In the genomic region with DNA sequence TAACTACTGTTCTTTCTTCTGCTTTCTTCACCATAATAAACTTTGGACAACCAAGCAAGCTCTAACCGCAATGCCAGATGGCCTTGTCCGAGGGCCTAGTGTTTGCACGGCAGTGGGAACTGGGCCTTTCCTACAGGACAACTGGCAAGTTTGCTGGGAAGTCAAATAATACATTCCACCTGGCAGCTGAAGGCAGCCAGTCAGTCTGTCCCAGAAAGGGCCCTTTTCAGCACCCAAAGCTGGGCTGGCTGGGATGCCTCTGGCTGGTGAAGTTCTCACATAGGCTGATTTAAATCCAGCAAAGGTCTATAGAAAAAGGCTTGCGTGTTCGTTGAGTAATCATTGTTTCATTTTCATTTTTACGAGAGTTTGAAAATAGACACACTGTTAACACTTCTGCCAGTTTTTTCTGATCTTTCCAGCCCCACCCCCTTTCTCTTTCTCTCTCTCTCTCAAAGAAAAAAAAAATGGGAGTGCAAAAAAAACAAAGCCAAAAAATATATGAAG, we compare ENCODE assay signal across 8 cellular contexts.
A peak's percentile ranks its signal among the peaks of the same experiment; 100 is the strongest.
DNase-seq lines count a peak whose midpoint lies in the region; ATAC-seq and TF ChIP-seq lines count a peak whose summit lies in the region.

No MANE protein-coding gene starts in this region.

- peaks cover 10% of the 10 kb centered on the region for H3K27me3 Mint-ChIP-seq in T-helper 1 cell treated with Interleukin-12 subunit alpha and Interleukin-12 subunit beta and Interleukin-4 antibody, amounts not matched to agents 30 μg/mL and 1 μg/mL, for 36 hours (ENCODE audit: low read depth)
- H3K27me3 Mint-ChIP-seq in Caco-2 (ENCODE audit: insufficient read depth, unreplicated experiment): no peaks in the 10 kb centered on the region

- H3K27me3 ChIP-seq in Caco-2 (replicated peaks; ENCODE audit: control insufficient read depth, insufficient read depth, low read length): no peaks in the 10 kb centered on the region

- no peaks in the 10 kb centered on the region for H3K9me3 ChIP-seq in Caco-2

- H3K4me1 Mint-ChIP-seq in T-helper 1 cell treated with Interleukin-12 subunit alpha and Interleukin-12 subunit beta and Interleukin-4 antibody, amounts not matched to agents 30 μg/mL and 1 μg/mL, for 36 hours (ENCODE audit: low read depth): peaks cover 14% of the 10 kb centered on the region
- no peaks in the 10 kb centered on the region for H3K4me1 Mint-ChIP-seq in Caco-2 (ENCODE audit: low read depth, unreplicated experiment)

- ATAC-seq in HG02885 (IDR thresholded peaks at IDR 0.05; ENCODE audit: poor library complexity, unreplicated experiment): peak; percentile 89

- H3K27ac Mint-ChIP-seq in T-helper 1 cell treated with Interleukin-12 subunit alpha and Interleukin-12 subunit beta and Interleukin-4 antibody, amounts not matched to agents 30 μg/mL and 1 μg/mL, for 36 hours: peak overlapping the region; percentile 95
- H3K27ac Mint-ChIP-seq in Caco-2 (ENCODE audit: unreplicated experiment): no peak overlapping the region

- peak overlapping the region; percentile 34 for H3K4me3 ChIP-seq in fibroblast of pulmonary artery (replicated peaks; ENCODE audit: low read depth, low read length)
- no peak overlapping the region for H3K4me3 ChIP-seq in Caco-2 (ENCODE audit: low read depth, low read length)

- H3K4me1 ChIP-seq in Caco-2: no peaks in the 10 kb centered on the region

- DNase-seq in activated CD4-positive, alpha-beta T cell treated with anti-CD3 and anti-CD28 coated beads for 24 hours (ENCODE audit: low read depth in 2 of 2): peak; percentile 17 to 24
- no peak for DNase-seq in activated CD4-positive, alpha-beta T cell treated with anti-CD3 and anti-CD28 coated beads, Interleukin-2, amount 50 U/mL, for 4 hours
- DNase-seq in fibroblast of pulmonary artery (ENCODE audit: low read depth): peak; percentile 74
- peak; percentile 40 for DNase-seq in stimulated activated CD4-positive, alpha-beta T cell treated with anti-CD3 and anti-CD28 coated beads, Interleukin-12 subunit alpha, Interleukin-12 subunit beta, amount 100 ng/mL, for 4 hours
- DNase-seq in 8988T: no peak
- no peak for DNase-seq in Caco-2

- TF ChIP-seq CTCF in fibroblast of pulmonary artery (IDR thresholded peaks at IDR 0.05; ENCODE audit: low read length, missing control alignments) (no peak), Caco-2 (IDR thresholded peaks at IDR 0.05; ENCODE audit: insufficient read depth in 1 of 2, low read depth in 1 of 2, low read length in 1 of 2, severe bottlenecking in 1 of 2, unreplicated experiment in 1 of 2) (no peak)

- CTCF ChIA-PET in Caco-2 (lab: Charles Lee): interaction anchor here (1.8 kb wide), 1 partner anchor 14 kb away, joined by 4 read pairs; no protein-coding TSS in a partner anchor

- no peaks in the 10 kb centered on the region for H3K36me3 ChIP-seq in Caco-2 (ENCODE audit: control insufficient read depth, insufficient read depth, low read length)

- no TSS peak for BruUV-seq in Caco-2 (replicated peaks; lab: Mats Ljungman, UMichigan)

- POLR2A ChIA-PET in Caco-2 (lab: Charles Lee): no interaction called here

- intact Hi-C loops in Caco-2 (cut with micrococcal nuclease; ENCODE audit: unreplicated experiment): no loop called here

- no peaks in the 10 kb centered on the region for H3K9me3 Mint-ChIP-seq in T-helper 1 cell treated with Interleukin-12 subunit alpha and Interleukin-12 subunit beta and Interleukin-4 antibody, amounts not matched to agents 30 μg/mL and 1 μg/mL, for 36 hours
- H3K9me3 Mint-ChIP-seq in Caco-2 (ENCODE audit: unreplicated experiment): no peaks in the 10 kb centered on the region

- H3K4me3 Mint-ChIP-seq in T-helper 1 cell treated with Interleukin-12 subunit alpha and Interleukin-12 subunit beta and Interleukin-4 antibody, amounts not matched to agents 30 μg/mL and 1 μg/mL, for 36 hours: peak overlapping the region; percentile 77
- H3K4me3 Mint-ChIP-seq in Caco-2 (ENCODE audit: unreplicated experiment): no peak overlapping the region

- no peaks in the 10 kb centered on the region for H3K36me3 Mint-ChIP-seq in T-helper 1 cell treated with Interleukin-12 subunit alpha and Interleukin-12 subunit beta and Interleukin-4 antibody, amounts not matched to agents 30 μg/mL and 1 μg/mL, for 36 hours (ENCODE audit: low read depth)
- no peaks in the 10 kb centered on the region for H3K36me3 Mint-ChIP-seq in Caco-2 (ENCODE audit: insufficient read depth, unreplicated experiment)

Comparison
In these comparisons a context has a peak if more than half of its experiments do, and no peak if none do; other contexts are left out.
1. DNase-seq: peak in activated CD4-positive, alpha-beta T cell treated with anti-CD3 and anti-CD28 coated beads for 24 hours (2 of 2), fibroblast of pulmonary artery (single experiment) and stimulated activated CD4-positive, alpha-beta T cell treated with anti-CD3 and anti-CD28 coated beads, Interleukin-12 subunit alpha, Interleukin-12 subunit beta, amount 100 ng/mL, for 4 hours (single experiment); none in activated CD4-positive, alpha-beta T cell treated with anti-CD3 and anti-CD28 coated beads, Interleukin-2, amount 50 U/mL, for 4 hours (0 of 2), 8988T (single experiment) and Caco-2 (0 of 2).